In the genomic region with DNA sequence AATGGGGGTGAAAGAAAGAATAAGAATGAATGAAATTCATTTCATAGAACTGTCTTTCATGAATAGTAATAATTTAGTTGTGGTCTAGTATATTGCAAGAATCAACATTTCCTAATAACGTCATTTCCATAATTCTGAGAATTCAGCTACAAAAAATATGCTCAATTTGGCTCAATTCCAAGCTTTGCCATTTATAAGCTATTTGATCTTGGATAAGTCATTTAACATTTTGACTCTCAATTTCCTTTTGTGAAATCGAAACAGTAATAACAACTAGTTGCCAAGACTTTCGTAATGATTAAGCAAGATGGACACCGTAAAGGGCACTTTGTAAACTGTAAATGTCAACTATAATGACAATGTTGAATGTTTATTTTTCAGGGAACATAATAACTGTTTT, we compare ENCODE assay signal across 16 cellular contexts. TPM values are rescaled to one million over a fixed set of nuclear protein-coding genes. Genes with fewer than 3 reads are reported as not detected.
A peak's percentile ranks its signal among the peaks of the same experiment; 100 is the strongest.
DNase-seq lines count a peak whose midpoint lies in the region; ATAC-seq, FAIRE-seq and TF ChIP-seq lines count a peak whose summit lies in the region.
"Had no signal": no experiment of that assay in that cellular context is flagged by ENCODE, and none has a peak within 500 bp of the region (broad histone marks: within the 10 kb centered on the region; RNA-seq: fewer than 3 reads in every experiment).

No MANE protein-coding gene starts in this region.

- FAIRE-seq in keratinocyte (lab: Jason Lieb, UNC), result no peak
- FAIRE-seq in HepG2 (lab: Jason Lieb, UNC), result no peak

- peak overlapping the region; percentile 36; the same call in 1 of the 2 replicates for H3K9ac ChIP-seq in PC-3 (ENCODE audit: low read length)
- no peak overlapping the region for H3K9ac ChIP-seq in keratinocyte (ENCODE audit: control insufficient read depth, extremely low read depth, insufficient read depth, low read length)
- no peak overlapping the region for H3K9ac ChIP-seq in HepG2 (ENCODE audit: insufficient read depth, low read depth, low read length)

- TF ChIP-seq POLR2A in HepG2 (IDR thresholded peaks at IDR 0.05; ENCODE audit: insufficient read depth in 1 of 2, low read depth in 2 of 2, low read length in 2 of 2), result no peak

- TF ChIP-seq EP300 in HepG2 (IDR thresholded peaks at IDR 0.05; ENCODE audit: low read depth in 2 of 2, low read length in 2 of 2) (no peak), HepG2 (CRISPR knock-in tag; IDR thresholded peaks at IDR 0.05; ENCODE audit: borderline replicate concordance) (no peak)

- no peaks in the 10 kb centered on the region for H3K9me1 ChIP-seq in keratinocyte (ENCODE audit: control insufficient read depth, extremely low read depth, insufficient read depth, low read length)

- H3K9me2 ChIP-seq in PC-3 (replicated peaks; ENCODE audit: low read length), result no peaks in the 10 kb centered on the region

- no peak overlapping the region for H3K4me3 ChIP-seq in HEK293 (ENCODE audit: low read depth, low read length)
- H3K4me3 ChIP-seq in PC-3 (ENCODE audit: low read length), result no peak overlapping the region
- no peak overlapping the region for H3K4me3 ChIP-seq in keratinocyte (ENCODE audit: control insufficient read depth in 2 of 3, extremely low read depth in 1 of 3, insufficient read depth in 2 of 3, low read depth in 1 of 3, low read length in 3 of 3)
- no peak overlapping the region for H3K4me3 ChIP-seq in HepG2 (replicated peaks in 1 of 3; ENCODE audit: insufficient read depth in 1 of 3, low read depth in 2 of 3, low read length in 3 of 3)

- CTCF ChIA-PET in HEK293 (lab: Yijun Ruan, JAX), result interaction anchor here (2.5 kb wide), 1 partner anchor 24 kb away, joined by 8 read pairs; no protein-coding TSS in a partner anchor
- CTCF ChIA-PET in PC-3 (lab: Charles Lee), result interaction anchor here (1.9 kb wide), 1 partner anchor 24 kb away, joined by 9 read pairs; no protein-coding TSS in a partner anchor
- CTCF ChIA-PET in HepG2 (lab: Yijun Ruan, JAX; ENCODE audit: low intra/inter-chr PET ratio, low total read pairs), result no interaction called here

- WGBS in HepG2 (ENCODE audit: low lambda C conversion rate), result 11% methylated on average over 4 of the region's 4 CpGs

- H3K79me2 ChIP-seq in PC-3 (ENCODE audit: low read length) (no peaks in the 10 kb centered on the region), keratinocyte (ENCODE audit: control insufficient read depth, insufficient read depth, low read length) (peaks cover 7% of the 10 kb centered on the region), HepG2 (ENCODE audit: insufficient read depth, low read length) (no peaks in the 10 kb centered on the region)

- H3K4me2 ChIP-seq in PC-3 (ENCODE audit: low read length) (peak overlapping the region; percentile 41), keratinocyte (ENCODE audit: control insufficient read depth, extremely low read depth, insufficient read depth, low read depth, low read length) (peak overlapping the region; percentile 17), HepG2 (ENCODE audit: low read depth, low read length) (no peak overlapping the region)

- H3F3A ChIP-seq in PC-3 (ENCODE audit: low read length, unreplicated experiment), result no peaks in the 10 kb centered on the region

- peak; percentile 9 to 31 for DNase-seq in NOMO-1 (lab: John Stamatoyannopoulos, UW; ENCODE audit: unreplicated experiment in 2 of 2)
- DNase-seq in NOMO-1 treated with dmso at 0.1 percent for 144 hours (lab: John Stamatoyannopoulos, UW; ENCODE audit: unreplicated experiment), result no peak
- DNase-seq in PC-3, result peak; percentile 79
- DNase-seq in keratinocyte (ENCODE audit: low read depth, low spot score), result no peak
- DNase-seq in HepG2 (ENCODE audit: low spot score), result no peak
- no peak for DNase-seq in KG1 (lab: John Stamatoyannopoulos, UW)
- DNase-seq: BE2C; Caco-2; CD8-positive, alpha-beta memory T cell; HCEC 1CT; IMR-90 had no signal

- no peak overlapping the region for H2AFZ ChIP-seq in PC-3 (ENCODE audit: low read length)
- no peak overlapping the region for H2AFZ ChIP-seq in keratinocyte (ENCODE audit: control insufficient read depth, low read length)
- no peak overlapping the region for H2AFZ ChIP-seq in HepG2 (ENCODE audit: low read length)

- H3K27ac ChIP-seq in HEK293 (ENCODE audit: extremely low read depth, low read depth, low read length) (no peak overlapping the region), PC-3 (ENCODE audit: low read length) (peak overlapping the region; percentile 77), keratinocyte (ENCODE audit: control insufficient read depth, insufficient read depth, low read length) (peak overlapping the region; percentile 73), HepG2 (ENCODE audit: extremely low read length, insufficient read depth, low read length) (no peak overlapping the region)

- TF ChIP-seq CTCF in HEK293 (tag by site-specific recombination; IDR thresholded peaks at IDR 0.05), result no peak
- TF ChIP-seq CTCF in PC-3 (conservative IDR thresholded peaks at IDR 0.05; ENCODE audit: low read depth, low read length), result no peak
- TF ChIP-seq CTCF in keratinocyte (optimal IDR thresholded peaks at IDR 0.05 in 1 of 3, IDR thresholded peaks at IDR 0.05 in 1 of 3, conservative IDR thresholded peaks at IDR 0.05 in 1 of 3; ENCODE audit: extremely low read depth in 1 of 3, insufficient read depth in 2 of 3, low read length in 3 of 3), result no peak
- no peak for TF ChIP-seq CTCF in HepG2 (CRISPR knock-in tag; IDR thresholded peaks at IDR 0.05)

- TF ChIP-seq RAD21 in HepG2 (CRISPR knock-in tag; IDR thresholded peaks at IDR 0.05), result no peak

- ATAC-seq in PC-3, result peak; percentile 14
- ATAC-seq in HepG2, result no peak
- ATAC-seq in HG03354 (IDR thresholded peaks at IDR 0.05; ENCODE audit: poor library complexity, severe bottlenecking, unreplicated experiment), result no peak

- H3K36me3 ChIP-seq in HEK293 (ENCODE audit: control insufficient read depth in 2 of 2, insufficient read depth in 1 of 2, low read length in 2 of 2), result no peaks in the 10 kb centered on the region
- H3K36me3 ChIP-seq in PC-3 (ENCODE audit: low read depth, low read length), result no peaks in the 10 kb centered on the region
- no peaks in the 10 kb centered on the region for H3K36me3 ChIP-seq in keratinocyte (ENCODE audit: control insufficient read depth in 2 of 2, extremely low read depth in 1 of 2, insufficient read depth in 2 of 2, low read length in 2 of 2)
- no peaks in the 10 kb centered on the region for H3K36me3 ChIP-seq in HepG2 (replicated peaks in 1 of 2; ENCODE audit: control insufficient read depth in 1 of 2, insufficient read depth in 2 of 2, low read length in 2 of 2)
- H3K36me3 ChIP-seq: BE2C had no signal

- no TSS peak for BruUV-seq in PC-3 (replicated peaks; lab: Mats Ljungman, UMichigan)
- no TSS peak for BruUV-seq in HepG2 (replicated peaks; lab: Mats Ljungman, UMichigan)

- no peaks in the 10 kb centered on the region for H4K20me1 ChIP-seq in PC-3 (ENCODE audit: low read length)
- H4K20me1 ChIP-seq in keratinocyte (ENCODE audit: control insufficient read depth, extremely low read depth, insufficient read depth, low read length), result no peaks in the 10 kb centered on the region
- H4K20me1 ChIP-seq in HepG2 (ENCODE audit: insufficient read depth, low read length), result no peaks in the 10 kb centered on the region

- no peaks in the 10 kb centered on the region for H3K9me3 ChIP-seq in HEK293 (ENCODE audit: control insufficient read depth, insufficient read depth, low read depth, low read length)
- H3K9me3 ChIP-seq in PC-3 (ENCODE audit: low read length), result no peaks in the 10 kb centered on the region
- no peaks in the 10 kb centered on the region for H3K9me3 ChIP-seq in keratinocyte (ENCODE audit: control insufficient read depth, low read depth, low read length)
- no peaks in the 10 kb centered on the region for H3K9me3 ChIP-seq in HepG2 (ENCODE audit: low read length)
- H3K9me3 ChIP-seq: BE2C, Caco-2 had no signal

- intact Hi-C loops in PC-3 (cut with micrococcal nuclease) (loop anchor here (2.0 to 5.0 kb wide), 2 partner anchors 14 to 106 kb away; no protein-coding TSS in a partner anchor), HepG2 (cut with micrococcal nuclease; ENCODE audit: unreplicated experiment) (no loop called here)

- H3K4me1 ChIP-seq in HEK293 (ENCODE audit: control insufficient read depth, insufficient read depth, low read length) (0 out of 2 replicates have a peak, but pooled peaks cover 2% of the 10 kb centered on the region), PC-3 (ENCODE audit: insufficient read depth, low read length) (peaks cover 32% of the 10 kb centered on the region), keratinocyte (ENCODE audit: control insufficient read depth, extremely low read depth, insufficient read depth, low read length) (peaks cover 50% of the 10 kb centered on the region), HepG2 (ENCODE audit: insufficient read depth, low read length) (no peaks in the 10 kb centered on the region)
- H3K4me1 ChIP-seq: BE2C, Caco-2 had no signal

- in situ Hi-C loops in HepG2 (cut with HindIII; ENCODE audit: extremely low pct_ligation_motif_present, low pct_unique_long_range_greater_than_20kb), result no loop called here

- POLR2A ChIA-PET in HEK293 (lab: Yijun Ruan, JAX) (no interaction called here), PC-3 (lab: Charles Lee; ENCODE audit: unreplicated experiment) (interaction anchor here (0.7 kb wide), 1 partner anchor 19 kb away, joined by 5 read pairs; no protein-coding TSS in a partner anchor), HepG2 (lab: Yijun Ruan, JAX) (no interaction called here)

- dilution Hi-C loops in keratinocyte (cut with MboI; ENCODE audit: extremely low pct_ligation_motif_present, low sequenced_read_pairs), result no loop called here

- H3K27me3 ChIP-seq in PC-3 (ENCODE audit: low read length), result peaks cover 12% of the 10 kb centered on the region
- no peaks in the 10 kb centered on the region for H3K27me3 ChIP-seq in keratinocyte (ENCODE audit: control insufficient read depth, extremely low read depth, insufficient read depth, low read length)
- H3K27me3 ChIP-seq in HepG2 (ENCODE audit: control insufficient read depth in 1 of 2, insufficient read depth in 2 of 2, low read length in 2 of 2), result peaks cover 0 to 8% of the 10 kb centered on the region in 2 experiments; a peak in 2 of 5 replicates
- H3K27me3 ChIP-seq: BE2C had no signal

RNA-seq across cellular contexts. Expression of a gene that starts 18.1 kb away (rescaled TPM):
- total RNA-seq in PC-3 (2014; rRNA removed), result 0.11 and 0.40 TPM in 2 replicates
- 2.8 to 11.4 TPM (median 5.6 TPM) in 3 replicates for polyA plus RNA-seq in keratinocyte
- 1.8 TPM for polyA plus RNA-seq in keratinocyte (2011; ENCODE audit: low read depth)
- 6.2 and 7.2 TPM in 2 replicates for polyA plus RNA-seq in keratinocyte (2011; cell fraction: cytosol; rRNA removed)
- polyA plus RNA-seq in keratinocyte (2011; cell fraction: nucleus; rRNA removed), result 22.0 and 23.8 TPM in 2 replicates
- 3.9 and 15.9 TPM in 2 replicates for polyA plus RNA-seq in keratinocyte (2012; ENCODE audit: low replicate concordance)
- polyA minus RNA-seq in keratinocyte, result 9.7 to 66.6 TPM (median 22.5 TPM) in 3 replicates
- 13.2 TPM for polyA minus RNA-seq in keratinocyte (2011; cell fraction: cytosol; rRNA and poly(A)+ RNA removed)
- 22.1 and 29.6 TPM in 2 replicates for polyA minus RNA-seq in keratinocyte (2011; cell fraction: nucleus; rRNA and poly(A)+ RNA removed)
- total RNA-seq in HepG2 (2016; rRNA removed; fragmentation: Illumina TruSeq; extraction: Trizol), result not detected in 2 replicates
- total RNA-seq in HepG2 (2016; cell fraction: cytosol; rRNA removed; fragmentation: Illumina TruSeq; extraction: Trizol; ENCODE audit: low read depth), result not detected in 2 replicates
- not detected in 2 replicates for total RNA-seq in HepG2 (2016; cell fraction: insoluble cytoplasmic fraction; rRNA removed; fragmentation: Illumina TruSeq; extraction: Trizol)
- not detected in 2 replicates for total RNA-seq in HepG2 (2016; cell fraction: membrane; rRNA removed; fragmentation: Illumina TruSeq; extraction: Trizol)
- total RNA-seq in HepG2 (2016; cell fraction: nucleus; rRNA removed; fragmentation: Illumina TruSeq; extraction: Trizol), result not detected in 2 replicates
- polyA plus RNA-seq in HepG2 (2011; rRNA removed), result not detected in 2 replicates
- polyA plus RNA-seq in HepG2 (2011; cell fraction: cytosol; rRNA removed), result not detected in 2 replicates
- polyA plus RNA-seq in HepG2 (2011; cell fraction: nucleus; rRNA removed), result not detected in 2 replicates
- polyA plus RNA-seq in HepG2 (2012), result not detected in 2 replicates
- not detected in 2 replicates for polyA plus RNA-seq in HepG2 (2016; cell fraction: cytosol; fragmentation: Illumina TruSeq; extraction: Trizol; ENCODE audit: low read depth)
- not detected in 2 replicates for polyA plus RNA-seq in HepG2 (2016; cell fraction: insoluble cytoplasmic fraction; fragmentation: Illumina TruSeq; extraction: Trizol; ENCODE audit: low read depth)
- polyA plus RNA-seq in HepG2 (2016; cell fraction: membrane; fragmentation: Illumina TruSeq; extraction: Trizol; ENCODE audit: low read depth), result not detected in 2 replicates
- not detected in 2 replicates for polyA plus RNA-seq in HepG2 (2016; cell fraction: nucleus; fragmentation: Illumina TruSeq; extraction: Trizol; ENCODE audit: insufficient read depth, low read depth)
- polyA minus RNA-seq in HepG2 (2011; rRNA and poly(A)+ RNA removed; ENCODE audit: low replicate concordance), result not detected in 2 replicates
- not detected in 2 replicates for polyA minus RNA-seq in HepG2 (2011; cell fraction: cytosol; rRNA and poly(A)+ RNA removed)
- not detected in 2 replicates for polyA minus RNA-seq in HepG2 (2011; cell fraction: nucleus; rRNA and poly(A)+ RNA removed)
- total RNA-seq: A172; Caco-2; CD8-positive, alpha-beta memory T cell; H4; IMR-90 had no signal
- polyA plus RNA-seq: AG04450; CD8-positive, alpha-beta memory T cell had no signal

Comparison
In these comparisons a context has a peak if more than half of its experiments do, and no peak if none do; other contexts are left out.
1. DNase-seq: peak in NOMO-1 (2 of 2) and PC-3 (single experiment); none in NOMO-1 treated with dmso at 0.1 percent for 144 hours (single experiment), keratinocyte (single experiment), HepG2 (single experiment) and KG1 (single experiment).
2. H3K27ac ChIP-seq: peak in PC-3 (single experiment) and keratinocyte (single experiment); none in HEK293 (single experiment) and HepG2 (single experiment).